ENCODE assay signal across 8 cellular contexts in the genomic region with DNA sequence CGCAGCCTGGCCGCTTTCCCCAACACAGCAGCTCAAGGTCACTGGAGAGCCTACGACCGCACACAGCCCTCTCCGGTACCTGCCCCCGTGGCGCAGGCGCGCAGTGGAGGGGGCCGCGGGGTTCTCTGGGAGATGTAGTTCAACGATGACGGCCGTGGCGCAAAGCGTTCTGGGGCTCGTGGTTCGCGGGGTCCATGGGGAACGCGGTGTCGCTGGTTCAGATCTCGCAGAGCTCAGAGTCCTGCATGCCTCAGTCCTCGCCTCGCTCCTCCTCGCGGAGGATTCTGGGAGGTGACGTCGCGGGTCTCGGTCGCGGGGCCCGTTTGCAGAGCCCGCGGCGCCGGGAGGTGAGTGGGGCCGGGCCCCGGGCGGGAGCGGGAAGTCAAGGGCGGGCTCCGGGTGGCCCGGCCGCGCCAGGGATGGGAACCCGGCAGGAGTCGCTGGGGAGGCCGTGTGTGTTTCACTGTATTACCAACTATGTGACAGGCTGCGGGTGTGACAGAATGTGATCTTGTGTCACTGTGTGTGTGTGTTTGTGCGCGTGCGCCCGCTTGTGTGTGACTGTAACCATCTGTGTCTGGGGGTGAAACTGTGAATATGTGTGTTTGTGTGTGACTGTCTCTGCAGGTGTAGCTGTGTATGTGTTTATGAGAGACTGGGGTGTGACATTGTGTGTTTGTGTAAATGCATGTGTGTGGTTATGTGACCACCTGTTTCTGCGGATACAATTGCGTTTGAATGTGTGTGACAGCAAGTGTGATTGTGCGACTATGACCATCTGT. TPM values are rescaled to one million over a fixed set of nuclear protein-coding genes. Genes with fewer than 3 reads are reported as not detected.
DNase-seq lines count a peak whose midpoint lies in the region; ATAC-seq and TF ChIP-seq lines count a peak whose summit lies in the region.

TSS of gene ZNF527 (plus strand) at position 220 of the 782 bp plus-strand sequence. CDS start 3,100 bp downstream, outside the sequence.

- peak within 1 kb of the TSS; percentile 74 for H3K4me3 ChIP-seq in IMR-90 (ENCODE audit: insufficient read depth, low read depth, low read length)

- H3K9me3 Mint-ChIP-seq in activated T-cell treated with anti-CD3 and anti-CD28 coated beads, Interleukin-2, amount 50 U/mL, for 24 hours: peaks cover 24% of the 10 kb centered on the region

- TF ChIP-seq RAD21 in IMR-90 (IDR thresholded peaks at IDR 0.05; ENCODE audit: low read length): no peak

- H3K4me1 Mint-ChIP-seq in activated T-cell treated with anti-CD3 and anti-CD28 coated beads, Interleukin-2, amount 50 U/mL, for 24 hours (ENCODE audit: low read depth): peaks cover 23% of the 10 kb centered on the region

- dilution Hi-C loops in IMR-90 (cut with HindIII; ENCODE audit: low sequenced_read_pairs, unreplicated experiment): no loop called here

- peak within 1 kb of the TSS; percentile 82 for H3K9ac ChIP-seq in IMR-90 (ENCODE audit: low read depth, low read length)

- peak within 1 kb of the TSS; percentile 100 for H2AFZ ChIP-seq in IMR-90 (replicated peaks; ENCODE audit: low read length, poor library complexity)

- peak within 1 kb of the TSS; percentile 72 for H3K4ac ChIP-seq in IMR-90 (ENCODE audit: low read depth, low read length)

- H3K27me3 Mint-ChIP-seq in activated T-cell treated with anti-CD3 and anti-CD28 coated beads, Interleukin-2, amount 50 U/mL, for 24 hours: no peaks in the 10 kb centered on the region

- intact Hi-C loops in IMR-90 (cut with micrococcal nuclease): loop anchor here (5.0 kb wide), 1 partner anchor 154 kb away; the partner anchor contains the start of gene ZNF383

- peak within 1 kb of the TSS; percentile 1; the same call in 1 of the 2 replicates for H3K18ac ChIP-seq in IMR-90 (ENCODE audit: low read depth, low read length)

- peak; percentile 95 for ATAC-seq in GM21529 (IDR thresholded peaks at IDR 0.05; ENCODE audit: unreplicated experiment)
- ATAC-seq in IMR-90 (ENCODE audit: low read depth): peak; percentile 99

- peak; percentile 68; the same call in 1 of the 2 replicates for TF ChIP-seq POLR2A in IMR-90 (IDR thresholded peaks at IDR 0.05; ENCODE audit: low read depth, low read length)
- peak; percentile 78 for TF ChIP-seq POLR2A in erythroblast (IDR thresholded peaks at IDR 0.05; ENCODE audit: low read length)

- peak within 1 kb of the TSS; percentile 77 for H3K4me2 ChIP-seq in IMR-90 (ENCODE audit: low read depth, low read length)

- peak within 1 kb of the TSS; percentile 73 for H2AK9ac ChIP-seq in IMR-90 (replicated peaks; ENCODE audit: low read depth, low read length, poor library complexity)

- WGBS in IMR-90 (ENCODE audit: extremely low coverage in 2 of 2, insufficient read length in 1 of 2), 2 experiments: 0% methylated on average over 12 of the region's 58 CpGs; no CpG with 5 or more reads in 1 of the 2 experiments

- CTCF ChIA-PET in IMR-90 (lab: Yijun Ruan, JAX): no interaction called here

- H3K79me1 ChIP-seq in IMR-90 (ENCODE audit: low read depth in 1 of 2, low read length in 2 of 2): peaks cover 7 to 12% of the 10 kb centered on the region in 2 experiments

- H4K5ac ChIP-seq in IMR-90 (ENCODE audit: low read depth, low read length): peak within 1 kb of the TSS; percentile 58

- H3K27me3 ChIP-seq in IMR-90 (ENCODE audit: control insufficient read depth, insufficient read depth, low read length): no peaks in the 10 kb centered on the region

- peak within 1 kb of the TSS; percentile 98 for H3K27ac Mint-ChIP-seq in activated T-cell treated with anti-CD3 and anti-CD28 coated beads, Interleukin-2, amount 50 U/mL, for 24 hours

- peaks cover 13% of the 10 kb centered on the region for H3K36me3 ChIP-seq in IMR-90 (ENCODE audit: control insufficient read depth, insufficient read depth, low read length)

- peak within 1 kb of the TSS; percentile 51 for H3K27ac ChIP-seq in IMR-90 (ENCODE audit: insufficient read depth, low read length)

- H3K23ac ChIP-seq in IMR-90 (ENCODE audit: low read depth, low read length): peak within 1 kb of the TSS; percentile 74

- H3K56ac ChIP-seq in IMR-90 (ENCODE audit: extremely low read depth, insufficient read depth, low read length): peak within 1 kb of the TSS; percentile 82; the same call in 1 of the 2 replicates

- H3K36me3 Mint-ChIP-seq in activated T-cell treated with anti-CD3 and anti-CD28 coated beads, Interleukin-2, amount 50 U/mL, for 24 hours (ENCODE audit: low read depth): peaks cover 25% of the 10 kb centered on the region

- in situ Hi-C loops in IMR-90 (cut with MboI; ENCODE audit: low sequenced_read_pairs): no loop called here

- no peak within 1 kb of the TSS for H2BK20ac ChIP-seq in IMR-90 (ENCODE audit: low read depth, low read length)

- POLR2A ChIA-PET in IMR-90 (lab: Charles Lee; ENCODE audit: unreplicated experiment): interaction anchor here (0.8 kb wide), 1 partner anchor 284 kb away, joined by 3 read pairs; the partner anchor contains the start of gene ZFP30

- H3K14ac ChIP-seq in IMR-90 (replicated peaks; ENCODE audit: low read depth, low read length): peak within 1 kb of the TSS; percentile 84

- H2BK120ac ChIP-seq in IMR-90 (ENCODE audit: low read depth, low read length): 0 out of 2 replicates have a peak within 1 kb of the TSS, but pooled peaks have one; percentile 22

- H3K4me1 ChIP-seq in IMR-90 (ENCODE audit: control insufficient read depth, insufficient read depth, low read length): no peaks in the 10 kb centered on the region

- no peak within 1 kb of the TSS for H2BK15ac ChIP-seq in IMR-90 (ENCODE audit: low read depth, low read length)

- peak within 1 kb of the TSS; percentile 48 for H4K91ac ChIP-seq in IMR-90 (ENCODE audit: insufficient read depth, low read depth, low read length)

- no peaks in the 10 kb centered on the region for H3K9me1 ChIP-seq in IMR-90 (ENCODE audit: insufficient read depth, low read length)

- DNase-seq in DMS153 (lab: John Stamatoyannopoulos, UW) (peak; percentile 97), IMR-90 (peak; percentile 96), OCI-M1 (lab: John Stamatoyannopoulos, UW) (peak; percentile 99), erythroblast (lab: John Stamatoyannopoulos, UW) (peak; percentile 95 to 96), mucosa of gallbladder (ENCODE audit: low spot score) (peak; percentile 98)
- peak; percentile 97 for DNase-seq in activated T-cell treated with anti-CD3 and anti-CD28 coated beads, Interleukin-2, amount 50 U/mL, for 24 hours
- DNase-seq in stimulated activated CD8-positive, alpha-beta memory T cell treated with anti-CD3 and anti-CD28 coated beads, Interleukin-4, amount 100 ng/mL, for 24 hours (ENCODE audit: low read depth): peak; percentile 96

- no peak for TF ChIP-seq CTCF in IMR-90 (conservative IDR thresholded peaks at IDR 0.05; ENCODE audit: low read depth, low read length)

- TSS peak; percentile 54 for BruUV-seq in IMR-90 (replicated peaks; lab: Mats Ljungman, UMichigan)

- H4K8ac ChIP-seq in IMR-90 (ENCODE audit: low read depth in 2 of 2, low read length in 2 of 2): peak within 1 kb of the TSS; percentile 77 to 97

- H4K20me1 ChIP-seq in IMR-90 (ENCODE audit: insufficient read depth, low read length): no peaks in the 10 kb centered on the region

- H2BK5ac ChIP-seq in IMR-90 (ENCODE audit: low read depth, low read length, poor library complexity, severe bottlenecking): peak within 1 kb of the TSS; percentile 46

- peaks cover 5% of the 10 kb centered on the region; the same call in 1 of the 2 replicates for H3K9me3 ChIP-seq in IMR-90 (ENCODE audit: control insufficient read depth, insufficient read depth, low read length)

- H2AK5ac ChIP-seq in IMR-90 (ENCODE audit: low read depth, low read length): peak within 1 kb of the TSS; percentile 11; the same call in 1 of the 2 replicates

- H3K4me3 Mint-ChIP-seq in activated T-cell treated with anti-CD3 and anti-CD28 coated beads, Interleukin-2, amount 50 U/mL, for 24 hours: peak within 1 kb of the TSS; percentile 97

TF ChIP-seq in IMR-90, 13 proteins besides CTCF, POLR2A, EP300 and RAD21:
- TF ChIP-seq CHD1 (IDR thresholded peaks at IDR 0.05; ENCODE audit: low read depth, low read length) (no peak), MAZ (IDR thresholded peaks at IDR 0.05; ENCODE audit: borderline replicate concordance, low read depth, low read length) (peak; percentile 71; the same call in 1 of the 2 replicates), USF2 (IDR thresholded peaks at IDR 0.05; ENCODE audit: low read depth, low read length) (peak; percentile 60), NFE2L2 (IDR thresholded peaks at IDR 0.05; ENCODE audit: low read depth, low read length) (no peak), MXI1 (IDR thresholded peaks at IDR 0.05; ENCODE audit: borderline replicate concordance, low read depth, low read length) (no peak; the same call in 1 of the 2 replicates), CEBPB (IDR thresholded peaks at IDR 0.05; ENCODE audit: low read depth, low read length) (no peak), BHLHE40 (IDR thresholded peaks at IDR 0.05; ENCODE audit: low read depth, low read length) (no peak)
TF ChIP-seq in IMR-90: peak in this region for 2.

RNA-seq across cellular contexts. Expression of gene ZNF527, which starts in this region (rescaled TPM):
- total RNA-seq in IMR-90 (2012; rRNA removed) (3.6 and 5.0 TPM in 2 replicates), mucosa of gallbladder (5.9 TPM)
- polyA plus RNA-seq in IMR-90 (2012; rRNA removed): 1.5 and 1.9 TPM in 2 replicates
- polyA plus RNA-seq in IMR-90 (2012; cell fraction: cytosol; rRNA removed): 0.42 and 1.0 TPM in 2 replicates
- polyA plus RNA-seq in IMR-90 (2012; cell fraction: nucleus; rRNA removed; ENCODE audit: low replicate concordance): 1.5 and 5.0 TPM in 2 replicates

Comparison
In these comparisons a context has a peak if more than half of its experiments do, and no peak if none do; other contexts are left out.
1. Peak in every context shown above with its lines: DNase-seq, ATAC-seq, H3K4me3 ChIP-seq and H3K27ac ChIP-seq.